1 cellular context compared by ENCODE assay signal in genomic region chr10:3365630-3366029, GRCh38.
TF ChIP-seq lines count a peak whose summit lies in the region.

No MANE protein-coding gene starts in this region.

TF ChIP-seq in HepG2, 621 proteins besides CTCF, POLR2A, EP300 and RAD21 (continued from another document and continues in another):
- TF ChIP-seq STAT6 (CRISPR knock-in tag; IDR thresholded peaks at IDR 0.05; ENCODE audit: borderline replicate concordance) (no peak), GABPA (IDR thresholded peaks at IDR 0.05; ENCODE audit: low read depth, low read length) (no peak), GABPA (CRISPR knock-in tag; IDR thresholded peaks at IDR 0.05; ENCODE audit: low read depth) (no peak), ZNF574 (CRISPR knock-in tag; IDR thresholded peaks at IDR 0.05) (no peak), THAP11 (CRISPR knock-in tag; IDR thresholded peaks at IDR 0.05) (no peak), ARHGAP35 (CRISPR knock-in tag; IDR thresholded peaks at IDR 0.05; ENCODE audit: borderline replicate concordance) (no peak), HIVEP1 (CRISPR knock-in tag; IDR thresholded peaks at IDR 0.05) (no peak), BCL6 (CRISPR knock-in tag; IDR thresholded peaks at IDR 0.05) (peak; percentile 80), TIGD3 (CRISPR knock-in tag; IDR thresholded peaks at IDR 0.05; ENCODE audit: borderline replicate concordance) (no peak), MTERF4 (CRISPR knock-in tag; IDR thresholded peaks at IDR 0.05) (no peak), MIER3 (CRISPR knock-in tag; IDR thresholded peaks at IDR 0.05; ENCODE audit: borderline replicate concordance) (peak; percentile 65; the same call in 1 of the 2 replicates), ZHX2 (IDR thresholded peaks at IDR 0.05; ENCODE audit: low read depth) (no peak), ZHX2 (CRISPR knock-in tag; IDR thresholded peaks at IDR 0.05; ENCODE audit: borderline replicate concordance) (no peak), TSC22D2 (CRISPR knock-in tag; IDR thresholded peaks at IDR 0.05; ENCODE audit: borderline replicate concordance) (no peak), HDAC6 (IDR thresholded peaks at IDR 0.05; ENCODE audit: low read depth, low read length) (no peak), ZSCAN12 (CRISPR knock-in tag; IDR thresholded peaks at IDR 0.05) (no peak), SP4 (CRISPR knock-in tag; IDR thresholded peaks at IDR 0.05) (no peak), ZNF75D (CRISPR knock-in tag; IDR thresholded peaks at IDR 0.05; ENCODE audit: borderline replicate concordance) (no peak), SP5 (CRISPR knock-in tag; IDR thresholded peaks at IDR 0.05; ENCODE audit: borderline replicate concordance, low read depth) (no peak), ASH2L (IDR thresholded peaks at IDR 0.05; ENCODE audit: insufficient read length, low read depth, low read length) (no peak), NCOA2 (CRISPR knock-in tag; IDR thresholded peaks at IDR 0.05) (peak; percentile 74), HDAC2 (CRISPR knock-in tag; IDR thresholded peaks at IDR 0.05) (peak; percentile 74), RARA (CRISPR knock-in tag; IDR thresholded peaks at IDR 0.05) (peak; percentile 41), SOX13 (IDR thresholded peaks at IDR 0.05) (peak; percentile 90), SOX13 (CRISPR knock-in tag; conservative IDR thresholded peaks at IDR 0.05 in 1 of 2, IDR thresholded peaks at IDR 0.05 in 1 of 2) (peak in 1 of 2 experiments; percentile 99; a peak in 2 of 4 replicates), CCDC6 (CRISPR knock-in tag; IDR thresholded peaks at IDR 0.05) (no peak), ATF7-NPFF (CRISPR knock-in tag; IDR thresholded peaks at IDR 0.05; ENCODE audit: low read depth) (no peak), HHEX (CRISPR knock-in tag; IDR thresholded peaks at IDR 0.05) (peak; percentile 47; the same call in 1 of the 2 replicates), HOXA5 (CRISPR knock-in tag; IDR thresholded peaks at IDR 0.05) (no peak), CBFB (CRISPR knock-in tag; IDR thresholded peaks at IDR 0.05) (no peak), ATF7 (IDR thresholded peaks at IDR 0.05) (peak; percentile 31; the same call in 1 of the 2 replicates), ATF7 (CRISPR knock-in tag; IDR thresholded peaks at IDR 0.05) (no peak), PLSCR1 (CRISPR knock-in tag; IDR thresholded peaks at IDR 0.05; ENCODE audit: borderline replicate concordance) (no peak)
- TF ChIP-seq, protein P1, sequence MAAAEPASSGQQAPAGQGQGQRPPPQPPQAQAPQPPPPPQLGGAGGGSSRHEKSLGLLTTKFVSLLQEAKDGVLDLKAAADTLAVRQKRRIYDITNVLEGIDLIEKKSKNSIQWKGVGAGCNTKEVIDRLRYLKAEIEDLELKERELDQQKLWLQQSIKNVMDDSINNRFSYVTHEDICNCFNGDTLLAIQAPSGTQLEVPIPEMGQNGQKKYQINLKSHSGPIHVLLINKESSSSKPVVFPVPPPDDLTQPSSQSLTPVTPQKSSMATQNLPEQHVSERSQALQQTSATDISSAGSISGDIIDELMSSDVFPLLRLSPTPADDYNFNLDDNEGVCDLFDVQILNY (CRISPR knock-in tag; conservative IDR thresholded peaks at IDR 0.05) = no peak
- TF ChIP-seq, protein P2, sequence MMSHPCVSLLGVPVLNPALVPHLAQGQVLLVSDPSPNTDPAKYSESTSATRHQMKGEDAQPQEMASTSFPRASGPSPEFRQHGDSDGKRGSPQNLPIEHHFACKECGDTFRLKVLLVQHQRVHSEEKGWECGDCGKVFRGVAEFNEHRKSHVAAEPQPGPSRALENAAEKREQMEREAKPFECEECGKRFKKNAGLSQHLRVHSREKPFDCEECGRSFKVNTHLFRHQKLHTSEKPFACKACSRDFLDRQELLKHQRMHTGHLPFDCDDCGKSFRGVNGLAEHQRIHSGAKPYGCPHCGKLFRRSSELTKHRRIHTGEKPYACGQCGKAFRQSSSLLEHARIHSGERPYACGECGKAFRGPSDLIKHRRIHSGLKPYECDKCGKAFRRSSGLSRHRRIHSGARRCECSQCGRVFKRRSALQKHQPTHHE (CRISPR knock-in tag; IDR thresholded peaks at IDR 0.05; ENCODE audit: borderline replicate concordance) = no peak
- TF ChIP-seq, protein P3, sequence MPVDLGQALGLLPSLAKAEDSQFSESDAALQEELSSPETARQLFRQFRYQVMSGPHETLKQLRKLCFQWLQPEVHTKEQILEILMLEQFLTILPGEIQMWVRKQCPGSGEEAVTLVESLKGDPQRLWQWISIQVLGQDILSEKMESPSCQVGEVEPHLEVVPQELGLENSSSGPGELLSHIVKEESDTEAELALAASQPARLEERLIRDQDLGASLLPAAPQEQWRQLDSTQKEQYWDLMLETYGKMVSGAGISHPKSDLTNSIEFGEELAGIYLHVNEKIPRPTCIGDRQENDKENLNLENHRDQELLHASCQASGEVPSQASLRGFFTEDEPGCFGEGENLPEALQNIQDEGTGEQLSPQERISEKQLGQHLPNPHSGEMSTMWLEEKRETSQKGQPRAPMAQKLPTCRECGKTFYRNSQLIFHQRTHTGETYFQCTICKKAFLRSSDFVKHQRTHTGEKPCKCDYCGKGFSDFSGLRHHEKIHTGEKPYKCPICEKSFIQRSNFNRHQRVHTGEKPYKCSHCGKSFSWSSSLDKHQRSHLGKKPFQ (CRISPR knock-in tag; IDR thresholded peaks at IDR 0.05; ENCODE audit: insufficient replicate concordance) = no peak
- TF ChIP-seq, protein P4, sequence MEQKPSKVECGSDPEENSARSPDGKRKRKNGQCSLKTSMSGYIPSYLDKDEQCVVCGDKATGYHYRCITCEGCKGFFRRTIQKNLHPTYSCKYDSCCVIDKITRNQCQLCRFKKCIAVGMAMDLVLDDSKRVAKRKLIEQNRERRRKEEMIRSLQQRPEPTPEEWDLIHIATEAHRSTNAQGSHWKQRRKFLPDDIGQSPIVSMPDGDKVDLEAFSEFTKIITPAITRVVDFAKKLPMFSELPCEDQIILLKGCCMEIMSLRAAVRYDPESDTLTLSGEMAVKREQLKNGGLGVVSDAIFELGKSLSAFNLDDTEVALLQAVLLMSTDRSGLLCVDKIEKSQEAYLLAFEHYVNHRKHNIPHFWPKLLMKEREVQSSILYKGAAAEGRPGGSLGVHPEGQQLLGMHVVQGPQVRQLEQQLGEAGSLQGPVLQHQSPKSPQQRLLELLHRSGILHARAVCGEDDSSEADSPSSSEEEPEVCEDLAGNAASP (CRISPR knock-in tag; IDR thresholded peaks at IDR 0.05; ENCODE audit: borderline replicate concordance) = 0 out of 2 replicates have a peak, but pooled peaks have one; percentile 13
- TF ChIP-seq, protein P5, sequence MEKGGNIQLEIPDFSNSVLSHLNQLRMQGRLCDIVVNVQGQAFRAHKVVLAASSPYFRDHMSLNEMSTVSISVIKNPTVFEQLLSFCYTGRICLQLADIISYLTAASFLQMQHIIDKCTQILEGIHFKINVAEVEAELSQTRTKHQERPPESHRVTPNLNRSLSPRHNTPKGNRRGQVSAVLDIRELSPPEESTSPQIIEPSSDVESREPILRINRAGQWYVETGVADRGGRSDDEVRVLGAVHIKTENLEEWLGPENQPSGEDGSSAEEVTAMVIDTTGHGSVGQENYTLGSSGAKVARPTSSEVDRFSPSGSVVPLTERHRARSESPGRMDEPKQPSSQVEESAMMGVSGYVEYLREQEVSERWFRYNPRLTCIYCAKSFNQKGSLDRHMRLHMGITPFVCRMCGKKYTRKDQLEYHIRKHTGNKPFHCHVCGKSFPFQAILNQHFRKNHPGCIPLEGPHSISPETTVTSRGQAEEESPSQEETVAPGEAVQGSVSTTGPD (CRISPR knock-in tag; IDR thresholded peaks at IDR 0.05) = no peak
